8 cellular contexts compared by ENCODE assay signal in the genomic region with DNA sequence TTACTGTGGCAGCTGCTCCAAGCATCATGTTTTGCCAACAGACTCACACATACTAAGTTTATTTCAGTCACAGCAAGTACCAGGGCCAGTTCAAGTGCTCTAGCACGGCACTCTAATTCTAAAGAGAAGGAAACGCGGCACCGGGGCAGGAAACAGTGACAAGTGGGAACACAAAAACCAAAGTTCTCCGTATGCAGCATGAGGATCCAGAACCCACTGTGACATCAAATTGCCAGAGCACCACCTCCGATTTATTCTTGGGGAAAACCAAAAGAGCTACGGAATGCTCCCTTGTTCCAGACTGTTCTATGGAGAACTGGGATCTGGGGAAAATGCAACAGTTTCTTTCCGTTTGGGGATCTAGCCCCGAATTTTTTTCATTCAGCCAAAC. TPM values are rescaled to one million over a fixed set of nuclear protein-coding genes. Genes with fewer than 3 reads are reported as not detected.
DNase-seq lines count a peak whose midpoint lies in the region; ATAC-seq and TF ChIP-seq lines count a peak whose summit lies in the region.

No MANE protein-coding gene starts in this region.

- H3K4me3 Mint-ChIP-seq in progenitor cell of endocrine pancreas (ENCODE audit: low read depth) = peak overlapping the region; percentile 80

- CTCF ChIA-PET in A673 (lab: Charles Lee) = no interaction called here

- DNase-seq in A673 (ENCODE audit: low spot score) = no peak
- DNase-seq in fibroblast of villous mesenchyme (ENCODE audit: low read depth) = peak; percentile 4
- DNase-seq in progenitor cell of endocrine pancreas (ENCODE audit: low spot score, unreplicated experiment) = no peak
- DNase-seq in GM13976 (ENCODE audit: low spot score) = no peak
- DNase-seq in NCI-H774 (lab: John Stamatoyannopoulos, UW) = no peak

- ATAC-seq in GM18909 (IDR thresholded peaks at IDR 0.05; ENCODE audit: poor library complexity, unreplicated experiment) = peak; percentile 8
- peak; percentile 6 for ATAC-seq in HG03108 (IDR thresholded peaks at IDR 0.05; ENCODE audit: unreplicated experiment)

- TF ChIP-seq CTCF in A673 (conservative IDR thresholded peaks at IDR 0.05; ENCODE audit: low read depth, low read length) (no peak), WI38 (IDR thresholded peaks at IDR 0.05; ENCODE audit: low read depth, low read length) (no peak), fibroblast of villous mesenchyme (IDR thresholded peaks at IDR 0.05; ENCODE audit: insufficient read depth, low read depth, low read length) (no peak), progenitor cell of endocrine pancreas (IDR thresholded peaks at IDR 0.05; ENCODE audit: unreplicated experiment) (no peak), GM13976 (IDR thresholded peaks at IDR 0.05; ENCODE audit: borderline replicate concordance, control extremely low read depth, extremely low read depth, insufficient read depth, missing control alignments) (no peak)

- in situ Hi-C loops in GM13976 (cut with MboI; ENCODE audit: low sequenced_read_pairs, unreplicated experiment) = no loop called here

- POLR2A ChIA-PET in A673 (lab: Charles Lee; ENCODE audit: low non-redundant PET) = no interaction called here

- H3K9me3 ChIP-seq in A673 (ENCODE audit: low read depth, low read length, poor library complexity, severe bottlenecking) = no peaks in the 10 kb centered on the region

- H3K27ac ChIP-seq in A673 (ENCODE audit: low read depth, low read length, poor library complexity, severe bottlenecking) = no peak overlapping the region

- peaks cover 15% of the 10 kb centered on the region for H3K27me3 ChIP-seq in A673 (replicated peaks; ENCODE audit: insufficient read depth, low read depth, low read length, poor library complexity)

- peaks cover 21% of the 10 kb centered on the region for H3K4me1 Mint-ChIP-seq in progenitor cell of endocrine pancreas (ENCODE audit: low read depth)

- H3K27me3 Mint-ChIP-seq in progenitor cell of endocrine pancreas = peaks cover 9% of the 10 kb centered on the region

- peak overlapping the region; percentile 78 for H3K27ac Mint-ChIP-seq in progenitor cell of endocrine pancreas

- no peaks in the 10 kb centered on the region for H3K36me3 ChIP-seq in A673 (ENCODE audit: insufficient read depth, low read length, poor library complexity, severe bottlenecking)

- H3K9me3 Mint-ChIP-seq in progenitor cell of endocrine pancreas (ENCODE audit: low read depth) = no peaks in the 10 kb centered on the region

- intact Hi-C loops in A673 (cut with micrococcal nuclease; ENCODE audit: unreplicated experiment) = no loop called here

- no peaks in the 10 kb centered on the region for H3K4me1 ChIP-seq in A673 (ENCODE audit: insufficient read depth, low read length, poor library complexity, severe bottlenecking)

- H3K36me3 Mint-ChIP-seq in progenitor cell of endocrine pancreas (ENCODE audit: insufficient read depth) = peaks cover 1% of the 10 kb centered on the region

- H3K4me3 ChIP-seq in A673 (ENCODE audit: low read depth, low read length, poor library complexity, severe bottlenecking) (peak overlapping the region; percentile 46), WI38 (ENCODE audit: low read depth, low read length) (peak overlapping the region; percentile 49), fibroblast of villous mesenchyme (ENCODE audit: low read depth, low read length) (peak overlapping the region; percentile 70)

- no TSS peak for BruUV-seq in A673 (replicated peaks; lab: Mats Ljungman, UMichigan)

RNA-seq across cellular contexts. Expression of a gene that starts 0.4 kb away (rescaled TPM):
- total RNA-seq in A673 (2021) = 1.4 and 2.3 TPM in 2 replicates
- total RNA-seq in fibroblast of villous mesenchyme = 5.6 and 7.4 TPM in 2 replicates
- 9.2 and 9.5 TPM in 2 replicates for total RNA-seq in progenitor cell of endocrine pancreas
